In genomic region chr11:68808787-68809186, GRCh38 we compare ENCODE assay signal across 23 cellular contexts. TPM values are rescaled to one million over a fixed set of nuclear protein-coding genes. Genes with fewer than 3 reads are reported as not detected.
DNase-seq lines count a peak whose midpoint lies in the region; ATAC-seq, FAIRE-seq and TF ChIP-seq lines count a peak whose summit lies in the region.
"Had no signal": no experiment of that assay in that cellular context is flagged by ENCODE, and none has a peak within 500 bp of the region (broad histone marks: within the 10 kb centered on the region; RNA-seq: fewer than 3 reads in every experiment).

No MANE protein-coding gene starts in this region.

- DNase-seq in frontal cortex (ENCODE audit: low spot score in 2 of 2): no peak
- no peak for DNase-seq in psoas muscle
- no peak for DNase-seq in activated effector memory CD4-positive, alpha-beta T cell treated with Interleukin-2 at 50 U/mL for 16 hours
- DNase-seq in NAMALWA (ENCODE audit: low spot score): no peak
- no peak for DNase-seq in amniotic stem cell (lab: John Stamatoyannopoulos, UW)
- DNase-seq: 8988T; AML-193; Caco-2; Calu3; CD4-positive, alpha-beta T cell; CD8-positive, alpha-beta T cell; DMS79 treated with DMSO at 0.1 percent for 48 hours; GDM1 had no signal

- 93 to 96% (median 96%) methylated on average over 2 of the region's 2 CpGs for WGBS in psoas muscle, 3 donors

- no peaks in the 10 kb centered on the region for H3K9me3 ChIP-seq in psoas muscle
- H3K9me3 ChIP-seq: A549; BLaER1 treated with 17β-estradiol and CSF1 and Interleukin-3, amounts not matched to agents 10 nM and 100 nM; Caco-2 had no signal

- H3K4me3 ChIP-seq in psoas muscle: no peak overlapping the region
- H3K4me3 ChIP-seq: A549; BLaER1 treated with 17β-estradiol and CSF1 and Interleukin-3, amounts not matched to agents 10 nM and 100 nM; GM12878 had no signal

- ATAC-seq in psoas muscle (no peak), GM18909 (IDR thresholded peaks at IDR 0.05; ENCODE audit: poor library complexity, unreplicated experiment) (no peak)
- ATAC-seq: A549; CD8-positive, alpha-beta T cell; GM12878 had no signal

- intact Hi-C loops in psoas muscle (cut with DNase I): no loop called here

- TF ChIP-seq CTCF in psoas muscle (IDR thresholded peaks at IDR 0.05): no peak

- H3K27ac ChIP-seq in psoas muscle: peak overlapping the region; percentile 81
- H3K27ac ChIP-seq: A549; BLaER1 treated with 17β-estradiol and CSF1 and Interleukin-3, amounts not matched to agents 10 nM and 100 nM; C4-2B had no signal

- H3K27me3 ChIP-seq in psoas muscle (ENCODE audit: insufficient read depth in 3 of 3, low read length in 2 of 3): no peaks in the 10 kb centered on the region

- peak; percentile 78 for FAIRE-seq in G401.6 (lab: Jason Lieb, UNC)
- FAIRE-seq in colon (lab: Jason Lieb, UNC): peak; percentile 60
- FAIRE-seq in frontal cortex (lab: Jason Lieb, UNC): peak; percentile 78
- FAIRE-seq: A549, D721Med, GM12878, GM12892, GM18507 had no signal

- peaks cover 0 to 53% of the 10 kb centered on the region in 2 donors for H3K36me3 ChIP-seq in psoas muscle (ENCODE audit: insufficient read depth in 1 of 2, low read depth in 1 of 2)

- peaks cover 16% of the 10 kb centered on the region for H3K4me1 ChIP-seq in psoas muscle
- H3K4me1 ChIP-seq: A549, Caco-2 had no signal

RNA-seq across cellular contexts. Expression of gene CPT1A, which starts 32.9 kb away (rescaled TPM):
- 4.5 TPM for total RNA-seq in frontal cortex
- total RNA-seq in psoas muscle: 10 to 100 TPM in 3 of 4 donors, 1 to 10 TPM in 1; 9.7 to 29.2 (median 15.0) TPM
- 10 to 100 TPM in 2 of 3 donors, 1 to 10 TPM in 1; 8.6 to 12.9 (median 11.5) TPM for polyA plus RNA-seq in psoas muscle

RNA-seq across cellular contexts. Expression of gene TESMIN, which starts 57.5 kb away (rescaled TPM):
- 1.2 TPM for total RNA-seq in frontal cortex
- total RNA-seq in psoas muscle: under 1 TPM; 0.24 to 0.44 (median 0.37) TPM
- polyA plus RNA-seq in psoas muscle: under 1 TPM; 0.03 to 0.25 (median 0.07) TPM
